Comparison of ENCODE assay signal across 27 cellular contexts in the genomic region with DNA sequence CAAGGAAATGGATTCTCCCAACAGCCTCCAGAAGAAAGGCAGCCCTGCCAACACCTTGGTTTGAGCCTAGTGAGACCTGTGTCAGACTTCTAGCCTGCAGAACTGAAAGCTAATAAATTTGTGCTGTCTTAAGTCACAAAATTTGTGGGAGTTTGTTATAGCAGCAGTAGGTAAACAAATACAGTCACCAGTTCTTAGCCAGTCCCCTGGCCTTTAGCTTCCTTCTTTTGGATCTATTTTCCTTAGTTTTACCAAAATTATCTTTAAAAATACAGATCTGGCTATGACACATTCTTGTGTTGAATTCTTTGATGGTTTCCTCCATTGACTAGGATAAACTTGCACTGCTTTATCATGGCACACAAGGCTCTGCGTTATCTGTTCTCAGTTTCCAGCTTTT.
"Had no signal": no experiment of that assay in that cellular context is flagged by ENCODE, and none has a peak within 500 bp of the region (broad histone marks: within the 10 kb centered on the region; RNA-seq: fewer than 3 reads in every experiment).

No MANE protein-coding gene starts in this region.

- ATAC-seq: activated CD4-positive, CD25-positive, alpha-beta regulatory T cell treated with anti-CD3 and anti-CD28 coated beads, Interleukin-2, amount 50 U/mL, for 24 hours; naive thymus-derived CD4-positive, alpha-beta T cell; sciatic nerve; stimulated activated naive B cell treated with anti-CD40 and anti-IgM and Interleukin-4, amounts not matched to agents 10 μg/mL and 1 μg/mL and 100 μg/mL, for 72 hours; upper lobe of right lung had no signal

- H3K9me3 ChIP-seq: esophagus squamous epithelium, ovary, prostate gland, tibial artery, upper lobe of right lung had no signal

- H3K4me1 ChIP-seq: esophagus squamous epithelium, left ventricle myocardium inferior, prostate gland, stomach, tibial artery, upper lobe of right lung had no signal

- H3K27me3 ChIP-seq: esophagus squamous epithelium, ovary, stomach, tibial artery, upper lobe of right lung had no signal

- H3K27ac ChIP-seq: esophagus squamous epithelium, left ventricle myocardium inferior, ovary, prostate gland, stomach, tibial artery, upper lobe of right lung, WERI-Rb-1 had no signal

- H3K36me3 ChIP-seq: esophagus squamous epithelium, left ventricle myocardium inferior, ovary, prostate gland, stomach, tibial artery, upper lobe of right lung, WERI-Rb-1 had no signal

- DNase-seq: activated CD4-positive, alpha-beta T cell treated with anti-CD3 and anti-CD28 coated beads for 48 hours; activated CD4-positive, alpha-beta T cell treated with anti-CD3 and anti-CD28 coated beads, Interleukin-2, amount 50 U/mL, for 48 hours; activated CD8-positive, alpha-beta memory T cell treated with anti-CD3 and anti-CD28 coated beads for 24 hours; activated effector memory CD4-positive, alpha-beta T cell treated with Interleukin-2 at 50 U/mL for 16 hours; activated naive CD4-positive, alpha-beta T cell treated with Interleukin-2 at 50 U/mL for 16 hours; anterior cingulate cortex; caudate nucleus; endodermal cell; esophagus squamous epithelium; foreskin melanocyte; left ventricle myocardium inferior; naive thymus-derived CD4-positive, alpha-beta T cell; ovary; retina; small intestine; stimulated activated CD4-positive, alpha-beta T cell treated with anti-CD3 and anti-CD28 coated beads, Interleukin-1b, Interleukin-23, amount 100 ng/mL, for 48 hours; stimulated activated CD4-positive, alpha-beta T cell treated with anti-CD3 and anti-CD28 coated beads, Interleukin-4, amount 100 ng/mL, for 4 hours; stimulated activated CD8-positive, alpha-beta memory T cell treated with anti-CD3 and anti-CD28 coated beads, Interleukin-4, amount 100 ng/mL, for 48 hours; stimulated activated naive B cell treated with anti-CD40 and anti-IgM and Interleukin-4, amounts not matched to agents 10 μg/mL and 1 μg/mL and 100 μg/mL, for 72 hours; stomach; T1000; tibial artery; upper lobe of right lung had no signal

- H3K4me3 ChIP-seq: esophagus squamous epithelium, left ventricle myocardium inferior, ovary, prostate gland, stomach, tibial artery, upper lobe of right lung had no signal
